ENCODE assay signal across 9 cellular contexts in genomic region chr3:78728406-78729145, GRCh38.
DNase-seq lines count a peak whose midpoint lies in the region; ATAC-seq, FAIRE-seq and TF ChIP-seq lines count a peak whose summit lies in the region.
"Had no signal": no experiment of that assay in that cellular context is flagged by ENCODE, and none has a peak within 500 bp of the region (broad histone marks: within the 10 kb centered on the region; RNA-seq: fewer than 3 reads in every experiment).

No MANE protein-coding gene starts in this region.

- H3K27ac ChIP-seq in testis = no peak overlapping the region

- no peak for TF ChIP-seq CTCF in testis (IDR thresholded peaks at IDR 0.05)

- DNase-seq in NCI-H1092 treated with DMSO at 0.1 percent for 48 hours (lab: John Stamatoyannopoulos, UW) (peak; percentile 97), hippocampal formation (lab: John Stamatoyannopoulos, UW) (peak; percentile 77 to 81), testis (peak; percentile 84), GM19239 (ENCODE audit: insufficient read length, low spot score) (no peak), HuH-7 (ENCODE audit: low spot score) (no peak), immature natural killer cell (no peak)
- DNase-seq in activated naive CD4-positive, alpha-beta T cell (lab: John Stamatoyannopoulos, UW) = no peak

- peaks cover 0 to 6% of the 10 kb centered on the region in 2 donors for H3K4me1 Mint-ChIP-seq in immature natural killer cell

- FAIRE-seq in GM19239 (lab: Jason Lieb, UNC) = no peak

- no peaks in the 10 kb centered on the region for H3K4me1 ChIP-seq in testis

- no peak overlapping the region for H3K4me3 Mint-ChIP-seq in immature natural killer cell
- H3K4me3 Mint-ChIP-seq: neural crest cell had no signal

- intact Hi-C loops in testis (cut with DNase I; ENCODE audit: low total_unique reads) = no loop called here

- no peaks in the 10 kb centered on the region for H3K9me3 ChIP-seq in testis

- H3K4me3 ChIP-seq in testis = no peak overlapping the region

- peaks cover 0 to 1% (median 0%) of the 10 kb centered on the region in 3 donors for H3K27me3 Mint-ChIP-seq in immature natural killer cell (ENCODE audit: low read depth in 3 of 3)

- no peak overlapping the region for H3K27ac Mint-ChIP-seq in immature natural killer cell

- H3K36me3 ChIP-seq in testis (ENCODE audit: low read depth, missing control alignments) = no peaks in the 10 kb centered on the region

- no peaks in the 10 kb centered on the region for H3K27me3 ChIP-seq in testis

- peak; percentile 83 for ATAC-seq in SK-N-SH treated with all-trans-retinoic acid at 6 μM for 48 hours

- H3K9me3 Mint-ChIP-seq in immature natural killer cell = peaks cover 0 to 27% (median 12%) of the 10 kb centered on the region in 6 donors
- H3K9me3 Mint-ChIP-seq: neural crest cell had no signal

- no peak for TF ChIP-seq POLR2A in testis (IDR thresholded peaks at IDR 0.05)

- 53 to 56% methylated on average over 5 of the region's 5 CpGs for WGBS in testis, 2 donors

- H3K36me3 Mint-ChIP-seq in immature natural killer cell = no peaks in the 10 kb centered on the region

TF ChIP-seq in SK-N-SH treated with all-trans-retinoic acid at 6 μM for 48 hours, 23 proteins besides CTCF, POLR2A, EP300 and RAD21:
- TF ChIP-seq ZNF565 (CRISPR knock-in tag; conservative IDR thresholded peaks at IDR 0.05; ENCODE audit: low read depth) = no peak
- TF ChIP-seq CSDC2 (CRISPR knock-in tag; IDR thresholded peaks at IDR 0.05) = no peak
- no peak for TF ChIP-seq GLIS3 (CRISPR knock-in tag; IDR thresholded peaks at IDR 0.05)

Comparison
In these comparisons a context has a peak if more than half of its experiments do, and no peak if none do; other contexts are left out.
1. DNase-seq: peak in NCI-H1092 treated with DMSO at 0.1 percent for 48 hours (single experiment), hippocampal formation (2 of 2) and testis (single experiment); none in GM19239 (single experiment), HuH-7 (single experiment), activated naive CD4-positive, alpha-beta T cell (0 of 4) and immature natural killer cell (0 of 3).